ENCODE assay signal across 20 cellular contexts in the genomic region with DNA sequence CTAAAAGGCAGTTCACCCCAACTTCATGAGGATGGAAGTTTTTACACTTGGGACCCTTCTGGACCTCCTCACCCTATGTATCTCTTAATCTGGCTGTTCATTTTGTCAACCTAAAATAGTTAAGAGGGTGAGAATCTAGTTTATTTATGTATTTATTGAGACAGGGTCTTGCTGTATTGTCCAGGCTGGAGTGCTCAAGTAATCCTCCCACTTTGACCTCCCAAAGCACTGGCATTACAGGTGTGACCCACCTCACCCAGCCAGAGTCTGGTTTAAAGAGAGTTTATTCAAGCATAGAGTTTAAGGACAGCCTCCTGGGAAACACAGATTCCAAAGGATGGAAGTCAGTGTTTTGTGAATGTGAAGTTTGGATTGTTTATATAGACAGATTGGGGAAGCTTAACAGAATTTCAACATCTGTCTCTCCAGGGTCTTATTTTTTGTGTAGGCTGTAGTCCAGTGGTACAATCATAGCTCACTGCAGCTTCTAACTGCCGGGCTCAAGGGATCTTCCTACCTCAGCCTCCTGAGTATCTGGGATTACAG.
"Had no signal": no experiment of that assay in that cellular context is flagged by ENCODE, and none has a peak within 500 bp of the region (broad histone marks: within the 10 kb centered on the region; RNA-seq: fewer than 3 reads in every experiment).

No MANE protein-coding gene starts in this region.

- H3K27me3 ChIP-seq: colonic mucosa, suprapubic skin, transverse colon had no signal

- H3K36me3 ChIP-seq: colonic mucosa, left ventricle myocardium inferior, prostate gland, suprapubic skin, transverse colon had no signal

- H3K27ac ChIP-seq: colonic mucosa, left ventricle myocardium inferior, prostate gland, suprapubic skin had no signal

- H3K4me1 ChIP-seq: colonic mucosa, left ventricle myocardium inferior, prostate gland, suprapubic skin had no signal

- H3K4me3 ChIP-seq: colonic mucosa, left ventricle myocardium inferior, prostate gland, suprapubic skin, transverse colon had no signal

- ATAC-seq: activated CD8-positive, alpha-beta T cell treated with anti-CD3 and anti-CD28 coated beads for 36 hours; right cardiac atrium had no signal

- DNase-seq: activated CD4-positive, alpha-beta T cell treated with anti-CD3 and anti-CD28 coated beads, Interleukin-2, amount 10 ng/mL, durations not matched to agents 24 days and 14 days; activated CD4-positive, CD25-positive, alpha-beta regulatory T cell; activated CD8-positive, alpha-beta T cell treated with anti-CD3 and anti-CD28 coated beads for 36 hours; activated naive CD4-positive, alpha-beta T cell treated with anti-CD3 and anti-CD28 coated beads for 36 hours; activated T-cell treated with anti-CD3 and anti-CD28 coated beads, Interleukin-2, amount 50 U/mL, for 24 hours; aorta; colonic mucosa; foreskin melanocyte; glutamatergic neuron; hypothalamus; islet precursor cell; left ventricle myocardium inferior; mammary epithelial cell; occipital lobe; right cardiac atrium; stimulated activated CD4-positive, alpha-beta T cell treated with anti-CD3 and anti-CD28 coated beads, Interleukin-15, amount 100 ng/mL, for 24 hours; stimulated activated CD4-positive, alpha-beta T cell treated with anti-CD3 and anti-CD28 coated beads, Interleukin-2, amount 100 ng/mL, for 48 hours; transverse colon had no signal

- H3K9me3 ChIP-seq: colonic mucosa, left ventricle myocardium inferior, prostate gland, suprapubic skin, transverse colon had no signal
